In genomic region chr6:13235339-13235738, GRCh38 we compare ENCODE assay signal across 24 cellular contexts.
"Had no signal": no experiment of that assay in that cellular context is flagged by ENCODE, and none has a peak within 500 bp of the region (broad histone marks: within the 10 kb centered on the region; RNA-seq: fewer than 3 reads in every experiment).

No MANE protein-coding gene starts in this region.

- H2AFZ ChIP-seq: neural progenitor cell had no signal

- H3K4me1 ChIP-seq: foreskin keratinocyte, neural progenitor cell, pancreas, psoas muscle, right lobe of liver, stomach, transverse colon had no signal

- H3K4me3 ChIP-seq: coronary artery, heart left ventricle, mucosa of descending colon, neural progenitor cell, pancreas, psoas muscle, right lobe of liver, stomach, thoracic aorta, transverse colon had no signal

- ATAC-seq: foreskin keratinocyte; heart left ventricle; left colon; left ventricle myocardium superior; mucosa of descending colon; natural killer cell; psoas muscle; stimulated activated effector memory CD8-positive, alpha-beta T cell treated with anti-CD3 and anti-CD28 coated beads, Interleukin-12 subunit alpha, Interleukin-12 subunit beta, amount 100 ng/mL, for 72 hours had no signal

- FAIRE-seq: endothelial cell of umbilical vein, pancreas had no signal

- DNase-seq: effector CD4-positive, alpha-beta T cell; erythroblast; foreskin keratinocyte; heart left ventricle; hippocampal formation; left colon; left ventricle myocardium superior; mucosa of descending colon; natural killer cell; nucleus accumbens; pancreas; psoas muscle; retina; right lobe of liver; stimulated activated CD4-positive, alpha-beta T cell treated with anti-CD3 and anti-CD28 coated beads, Interleukin-4, amount 100 ng/mL, for 1 hour; stimulated activated CD8-positive, alpha-beta memory T cell treated with anti-CD3 and anti-CD28 coated beads, Interleukin-4, amount 100 ng/mL, for 48 hours; stomach; transverse colon had no signal

- H3K36me3 ChIP-seq: neural progenitor cell, pancreas, right lobe of liver, transverse colon had no signal

- H3K9ac ChIP-seq: neural progenitor cell had no signal

- H3K4me3 Mint-ChIP-seq: endodermal cell; natural killer cell; neural progenitor cell; stimulated activated effector memory CD8-positive, alpha-beta T cell treated with anti-CD3 and anti-CD28 coated beads, Interleukin-12 subunit alpha, Interleukin-12 subunit beta, amount 100 ng/mL, for 72 hours had no signal

- H3K36me3 Mint-ChIP-seq: natural killer cell; stimulated activated effector memory CD8-positive, alpha-beta T cell treated with anti-CD3 and anti-CD28 coated beads, Interleukin-12 subunit alpha, Interleukin-12 subunit beta, amount 100 ng/mL, for 72 hours had no signal

- H3K4me1 Mint-ChIP-seq: stimulated activated effector memory CD8-positive, alpha-beta T cell treated with anti-CD3 and anti-CD28 coated beads, Interleukin-12 subunit alpha, Interleukin-12 subunit beta, amount 100 ng/mL, for 72 hours had no signal

- H3K27ac ChIP-seq: coronary artery, foreskin keratinocyte, heart left ventricle, neural progenitor cell, pancreas, psoas muscle, right lobe of liver, stomach, transverse colon had no signal

- H3K4me2 ChIP-seq: neural progenitor cell had no signal

- H3K9me3 ChIP-seq: heart left ventricle, mucosa of descending colon, pancreas, psoas muscle, right lobe of liver, stomach, thoracic aorta, transverse colon had no signal

- H3K27ac Mint-ChIP-seq: endodermal cell; natural killer cell; neural progenitor cell; stimulated activated effector memory CD8-positive, alpha-beta T cell treated with anti-CD3 and anti-CD28 coated beads, Interleukin-12 subunit alpha, Interleukin-12 subunit beta, amount 100 ng/mL, for 72 hours had no signal

- H3K9me3 Mint-ChIP-seq: endodermal cell, natural killer cell, neural progenitor cell had no signal

- H3K27me3 ChIP-seq: heart left ventricle, neural progenitor cell, pancreas, right lobe of liver, stomach, transverse colon had no signal
